Comparison of ENCODE assay signal across 20 cellular contexts in genomic region chr11:134915212-134915611, GRCh38.
DNase-seq lines count a peak whose midpoint lies in the region; ATAC-seq and TF ChIP-seq lines count a peak whose summit lies in the region.
"Had no signal": no experiment of that assay in that cellular context is flagged by ENCODE, and none has a peak within 500 bp of the region (broad histone marks: within the 10 kb centered on the region; RNA-seq: fewer than 3 reads in every experiment).

No MANE protein-coding gene starts in this region.

- no peak for ATAC-seq in activated naive CD8-positive, alpha-beta T cell treated with anti-CD3 and anti-CD28 coated beads, Interleukin-2, amount 50 U/mL, for 24 hours
- no peak for ATAC-seq in HG02759 (IDR thresholded peaks at IDR 0.05; ENCODE audit: unreplicated experiment)
- ATAC-seq in GM21526 (IDR thresholded peaks at IDR 0.05; ENCODE audit: low FRiP score, unreplicated experiment): no peak

- peak overlapping the region in 2 of 3 experiments; percentile 65 to 74 for H3K27ac Mint-ChIP-seq in nephron
- no peak overlapping the region for H3K27ac Mint-ChIP-seq in activated naive CD8-positive, alpha-beta T cell treated with anti-CD3 and anti-CD28 coated beads, Interleukin-2, amount 50 U/mL, for 24 hours

- H3K4me3 ChIP-seq in MG63 (no peak overlapping the region), fibroblast of lung (replicated peaks in 1 of 4; ENCODE audit: control extremely low read depth in 1 of 4, insufficient read depth in 1 of 4, low read depth in 3 of 4, low read length in 4 of 4) (no peak overlapping the region)
- H3K4me3 ChIP-seq: BLaER1 treated with 17β-estradiol and CSF1 and Interleukin-3, amounts not matched to agents 10 nM and 100 nM; SJCRH30 had no signal

- no peaks in the 10 kb centered on the region for H3K4me1 ChIP-seq in fibroblast of lung (ENCODE audit: control insufficient read depth, extremely low read depth, insufficient read depth, low read length)
- H3K4me1 ChIP-seq: SJCRH30 had no signal

- no peaks in the 10 kb centered on the region for H3K36me3 ChIP-seq in MG63
- H3K36me3 ChIP-seq in fibroblast of lung (ENCODE audit: control insufficient read depth, insufficient read depth, low read length): no peaks in the 10 kb centered on the region
- H3K36me3 ChIP-seq: BLaER1 treated with 17β-estradiol and CSF1 and Interleukin-3, amounts not matched to agents 10 nM and 100 nM; SJCRH30 had no signal

- H3K27ac ChIP-seq in fibroblast of lung (ENCODE audit: insufficient read depth, low read length): no peak overlapping the region
- H3K27ac ChIP-seq: BLaER1 treated with 17β-estradiol and CSF1 and Interleukin-3, amounts not matched to agents 10 nM and 100 nM; SJCRH30 had no signal

- H3K9me3 Mint-ChIP-seq in nephron: no peaks in the 10 kb centered on the region
- no peaks in the 10 kb centered on the region for H3K9me3 Mint-ChIP-seq in activated naive CD8-positive, alpha-beta T cell treated with anti-CD3 and anti-CD28 coated beads, Interleukin-2, amount 50 U/mL, for 24 hours

- H3K4me2 ChIP-seq in fibroblast of lung (ENCODE audit: extremely low read depth, insufficient read depth, low read length): no peak overlapping the region

- no peak for TF ChIP-seq CTCF in fibroblast of lung (conservative IDR thresholded peaks at IDR 0.05 in 1 of 2, IDR thresholded peaks at IDR 0.05 in 1 of 2; ENCODE audit: low read depth in 1 of 2, low read length in 2 of 2)
- no peak for TF ChIP-seq CTCF in nephron (IDR thresholded peaks at IDR 0.05; ENCODE audit: unreplicated experiment in 3 of 3)

- DNase-seq in A172 (ENCODE audit: low spot score) (peak; percentile 2), MG63 (peak; percentile 75), fibroblast of lung (ENCODE audit: low read depth in 2 of 2) (peak; percentile 17 to 78), dedifferentiated amniotic fluid mesenchymal stem cell (ENCODE audit: extremely low spot score) (no peak)
- no peak for DNase-seq in activated naive CD8-positive, alpha-beta T cell treated with anti-CD3 and anti-CD28 coated beads, Interleukin-2, amount 50 U/mL, for 24 hours
- DNase-seq: activated CD4-positive, alpha-beta T cell treated with anti-CD3 and anti-CD28 coated beads for 48 hours; activated naive CD4-positive, alpha-beta T cell treated with Interleukin-2 at 50 U/mL for 16 hours; activated T-cell treated with anti-CD3 and anti-CD28 coated beads, Interleukin-2, amount 50 U/mL, for 48 hours; Calu3; mesendoderm; naive B cell; NCI-H1417; NCI-H2107; NCI-H526; SJCRH30; stimulated activated CD8-positive, alpha-beta memory T cell treated with anti-CD3 and anti-CD28 coated beads, Interleukin-4, amount 100 ng/mL, for 48 hours had no signal

- H3K9me3 ChIP-seq in MG63: no peaks in the 10 kb centered on the region
- H3K9me3 ChIP-seq in fibroblast of lung (ENCODE audit: control insufficient read depth, insufficient read depth, low read depth, low read length): no peaks in the 10 kb centered on the region
- H3K9me3 ChIP-seq: BLaER1 treated with 17β-estradiol and CSF1 and Interleukin-3, amounts not matched to agents 10 nM and 100 nM; SJCRH30 had no signal

- no peaks in the 10 kb centered on the region for H3K36me3 Mint-ChIP-seq in nephron (ENCODE audit: low read depth)
- no peaks in the 10 kb centered on the region for H3K36me3 Mint-ChIP-seq in activated naive CD8-positive, alpha-beta T cell treated with anti-CD3 and anti-CD28 coated beads, Interleukin-2, amount 50 U/mL, for 24 hours (ENCODE audit: low read depth)
- H3K36me3 Mint-ChIP-seq: naive B cell had no signal

- H3K4me1 Mint-ChIP-seq in nephron: peaks cover 49% of the 10 kb centered on the region
- no peaks in the 10 kb centered on the region for H3K4me1 Mint-ChIP-seq in activated naive CD8-positive, alpha-beta T cell treated with anti-CD3 and anti-CD28 coated beads, Interleukin-2, amount 50 U/mL, for 24 hours
- H3K4me1 Mint-ChIP-seq: naive B cell had no signal

- H3K27me3 ChIP-seq in MG63 (peaks cover 4% of the 10 kb centered on the region), fibroblast of lung (ENCODE audit: control insufficient read depth, insufficient read depth, low read length) (no peaks in the 10 kb centered on the region)
- H3K27me3 ChIP-seq: BLaER1 treated with 17β-estradiol and CSF1 and Interleukin-3, amounts not matched to agents 10 nM and 100 nM had no signal

- H3K4me3 Mint-ChIP-seq in nephron: no peak overlapping the region
- H3K4me3 Mint-ChIP-seq in activated naive CD8-positive, alpha-beta T cell treated with anti-CD3 and anti-CD28 coated beads, Interleukin-2, amount 50 U/mL, for 24 hours: no peak overlapping the region
- H3K4me3 Mint-ChIP-seq: naive B cell had no signal

- peaks cover 12% of the 10 kb centered on the region for H3K27me3 Mint-ChIP-seq in nephron (ENCODE audit: low read depth)
- H3K27me3 Mint-ChIP-seq in activated naive CD8-positive, alpha-beta T cell treated with anti-CD3 and anti-CD28 coated beads, Interleukin-2, amount 50 U/mL, for 24 hours: peaks cover 6% of the 10 kb centered on the region

- no peaks in the 10 kb centered on the region for H3K79me2 ChIP-seq in fibroblast of lung (ENCODE audit: control insufficient read depth, insufficient read depth, low read length)

- no peak overlapping the region for H3K9ac ChIP-seq in fibroblast of lung (ENCODE audit: insufficient read depth, low read length)
- H3K9ac ChIP-seq: BLaER1 treated with 17β-estradiol and CSF1 and Interleukin-3, amounts not matched to agents 10 nM and 100 nM had no signal

- no peaks in the 10 kb centered on the region for H4K20me1 ChIP-seq in fibroblast of lung (ENCODE audit: control insufficient read depth, extremely low read depth, insufficient read depth, low read length)
- H4K20me1 ChIP-seq: BLaER1 treated with 17β-estradiol and CSF1 and Interleukin-3, amounts not matched to agents 10 nM and 100 nM had no signal

- no peak overlapping the region for H2AFZ ChIP-seq in fibroblast of lung (ENCODE audit: low read length)

Comparison
In these comparisons a context has a peak if more than half of its experiments do, and no peak if none do; other contexts are left out.
1. DNase-seq: peak in A172 (single experiment), MG63 (single experiment) and fibroblast of lung (2 of 2); none in dedifferentiated amniotic fluid mesenchymal stem cell (single experiment) and activated naive CD8-positive, alpha-beta T cell treated with anti-CD3 and anti-CD28 coated beads, Interleukin-2, amount 50 U/mL, for 24 hours (single experiment).